Comparison of ENCODE assay signal across 16 cellular contexts in the genomic region with DNA sequence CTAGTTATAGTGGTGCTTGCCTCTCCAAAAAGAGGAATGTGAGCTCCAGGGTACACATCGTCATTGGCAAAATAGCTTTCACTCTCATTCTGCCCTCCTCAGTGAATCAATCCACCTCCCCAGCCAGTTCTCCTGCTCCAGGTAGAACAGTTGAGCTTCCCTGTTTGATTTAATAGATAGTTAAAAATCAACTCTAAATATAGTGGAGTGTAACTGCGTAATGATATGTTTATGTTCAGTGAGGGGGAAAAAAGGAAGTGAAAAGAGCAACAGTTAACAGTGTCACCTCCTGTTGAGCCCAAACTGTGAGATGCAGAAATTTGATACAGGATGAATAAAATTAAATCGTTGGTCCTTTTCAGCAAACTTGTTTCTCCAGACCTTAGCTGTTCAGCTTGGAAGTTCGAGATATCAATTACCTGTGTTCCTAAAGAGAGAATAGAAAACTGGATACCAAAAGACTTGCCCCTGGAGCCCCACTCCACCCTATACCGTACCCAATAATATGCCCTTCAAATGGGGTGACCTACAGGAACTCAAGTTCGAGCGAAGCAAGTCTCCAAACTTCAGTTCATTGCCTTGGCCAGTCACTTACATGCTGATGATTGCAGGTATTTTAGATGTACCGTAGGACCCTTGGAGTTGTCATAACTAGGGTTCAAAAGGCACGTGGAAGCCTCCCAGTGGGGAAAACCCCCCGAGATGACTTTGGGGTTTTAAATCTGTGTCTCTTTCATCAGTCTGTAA.
DNase-seq lines count a peak whose midpoint lies in the region; ATAC-seq, FAIRE-seq and TF ChIP-seq lines count a peak whose summit lies in the region.
"Had no signal": no experiment of that assay in that cellular context is flagged by ENCODE, and none has a peak within 500 bp of the region (broad histone marks: within the 10 kb centered on the region; RNA-seq: fewer than 3 reads in every experiment).

No MANE protein-coding gene starts in this region.

- no peaks in the 10 kb centered on the region for H3K36me3 ChIP-seq in BLaER1 treated with 17β-estradiol and CSF1 and Interleukin-3, amounts not matched to agents 10 nM and 100 nM
- H3K36me3 ChIP-seq in kidney (ENCODE audit: control insufficient read depth in 1 of 2, insufficient read depth in 2 of 2, low read length in 2 of 2) (no peaks in the 10 kb centered on the region), esophagus squamous epithelium (no peaks in the 10 kb centered on the region)
- H3K36me3 ChIP-seq: upper lobe of left lung had no signal

- H4K20me1 ChIP-seq in BLaER1 treated with 17β-estradiol and CSF1 and Interleukin-3, amounts not matched to agents 10 nM and 100 nM = no peaks in the 10 kb centered on the region

- H3K9me3 ChIP-seq in BLaER1 treated with 17β-estradiol and CSF1 and Interleukin-3, amounts not matched to agents 10 nM and 100 nM (replicated peaks in 1 of 11) = peaks cover 0 to 23% (median 14%) of the 10 kb centered on the region in 11 experiments; a peak in 13 of 22 replicates
- no peaks in the 10 kb centered on the region for H3K9me3 ChIP-seq in kidney (ENCODE audit: control insufficient read depth in 1 of 2, low read length in 2 of 2)
- H3K9me3 ChIP-seq in esophagus squamous epithelium = no peaks in the 10 kb centered on the region
- H3K9me3 ChIP-seq: upper lobe of left lung had no signal

- peaks cover 22 to 33% (median 28%) of the 10 kb centered on the region in 10 experiments for H3K4me1 ChIP-seq in BLaER1 treated with 17β-estradiol and CSF1 and Interleukin-3, amounts not matched to agents 10 nM and 100 nM
- H3K4me1 ChIP-seq in kidney (ENCODE audit: control insufficient read depth in 1 of 2, insufficient read depth in 1 of 2, low read depth in 1 of 2, low read length in 2 of 2) (no peaks in the 10 kb centered on the region), esophagus squamous epithelium (no peaks in the 10 kb centered on the region)
- H3K4me1 ChIP-seq: upper lobe of left lung had no signal

- H3K27ac ChIP-seq in BLaER1 treated with 17β-estradiol and CSF1 and Interleukin-3, amounts not matched to agents 10 nM and 100 nM = peak overlapping the region in 9 of 11 experiments; percentile 34 to 72 (median 61); a peak in 18 of 22 replicates
- no peak overlapping the region for H3K27ac ChIP-seq in kidney (ENCODE audit: low read depth in 2 of 2, low read length in 2 of 2)
- no peak overlapping the region for H3K27ac ChIP-seq in esophagus squamous epithelium
- H3K27ac ChIP-seq: upper lobe of left lung, VCaP had no signal

- H3K4me3 ChIP-seq in BLaER1 treated with 17β-estradiol and CSF1 and Interleukin-3, amounts not matched to agents 10 nM and 100 nM = peak overlapping the region in 2 of 10 experiments; percentile 2 to 23; a peak in 3 of 20 replicates
- H3K4me3 ChIP-seq in kidney (ENCODE audit: low read length in 2 of 2) = no peak overlapping the region
- no peak overlapping the region for H3K4me3 ChIP-seq in esophagus squamous epithelium
- H3K4me3 ChIP-seq: smooth muscle cell, upper lobe of left lung had no signal

- peak; percentile 26 for FAIRE-seq in GM19239 (lab: Jason Lieb, UNC)
- FAIRE-seq in kidney (lab: Jason Lieb, UNC) = no peak

- H3K27me3 ChIP-seq in BLaER1 treated with 17β-estradiol and CSF1 and Interleukin-3, amounts not matched to agents 10 nM and 100 nM = no peaks in the 10 kb centered on the region
- no peaks in the 10 kb centered on the region for H3K27me3 ChIP-seq in esophagus squamous epithelium
- H3K27me3 ChIP-seq: upper lobe of left lung had no signal

- TF ChIP-seq POLR2A in esophagus squamous epithelium (IDR thresholded peaks at IDR 0.05) = no peak

- peak; percentile 54 for ATAC-seq in HG03442 (IDR thresholded peaks at IDR 0.05; ENCODE audit: unreplicated experiment)
- ATAC-seq: activated T-cell treated with anti-CD3 and anti-CD28 coated beads, Interleukin-2, amount 50 U/mL, for 72 hours; left ventricle myocardium superior had no signal

- 68 to 70% methylated on average over 10 of the region's 10 CpGs for WGBS in esophagus squamous epithelium, 2 donors

- H3K9ac ChIP-seq in BLaER1 treated with 17β-estradiol and CSF1 and Interleukin-3, amounts not matched to agents 10 nM and 100 nM = peak overlapping the region in 5 of 11 experiments; percentile 25 to 48 (median 40); a peak in 7 of 22 replicates
- H3K9ac ChIP-seq in kidney (ENCODE audit: low read length in 2 of 2) = no peak overlapping the region

- no peak for DNase-seq in GM19239 (ENCODE audit: insufficient read length, low spot score)
- DNase-seq in NOMO-1 treated with DMSO at 0.1 percent for 48 hours (lab: John Stamatoyannopoulos, UW; ENCODE audit: unreplicated experiment) = peak; percentile 83
- DNase-seq in kidney = no peak
- no peak for DNase-seq in activated CD4-positive, alpha-beta T cell treated with anti-CD3 and anti-CD28 coated beads, Interleukin-2, amount 50 U/mL, for 48 hours
- no peak for DNase-seq in amygdala (lab: John Stamatoyannopoulos, UW)
- DNase-seq in esophagus squamous epithelium (lab: John Stamatoyannopoulos, UW) = no peak
- DNase-seq: activated T-cell treated with anti-CD3 and anti-CD28 coated beads, Interleukin-2, amount 50 U/mL, for 72 hours; effector memory CD4-positive, alpha-beta T cell; left ventricle myocardium superior; NCI-H1436; Right ventricle myocardium superior; upper lobe of left lung had no signal

- TF ChIP-seq CTCF in kidney (IDR thresholded peaks at IDR 0.05; ENCODE audit: borderline replicate concordance, extremely low read depth, insufficient read depth) = no peak
- TF ChIP-seq CTCF in esophagus squamous epithelium (IDR thresholded peaks at IDR 0.05) = no peak

- peak overlapping the region; percentile 39 to 78 (median 56) for H3K4me2 ChIP-seq in BLaER1 treated with 17β-estradiol and CSF1 and Interleukin-3, amounts not matched to agents 10 nM and 100 nM
- H3K4me2 ChIP-seq: smooth muscle cell had no signal

- intact Hi-C loops in kidney (cut with DNase I) = no loop called here
- intact Hi-C loops in esophagus squamous epithelium (cut with DNase I) = no loop called here

Comparison
In these comparisons a context has a peak if more than half of its experiments do, and no peak if none do; other contexts are left out.
1. H3K27ac ChIP-seq: peak in BLaER1 treated with 17β-estradiol and CSF1 and Interleukin-3, amounts not matched to agents 10 nM and 100 nM (9 of 11); none in kidney (0 of 2) and esophagus squamous epithelium (0 of 4).